ENCODE assay signal across 13 cellular contexts in the genomic region with DNA sequence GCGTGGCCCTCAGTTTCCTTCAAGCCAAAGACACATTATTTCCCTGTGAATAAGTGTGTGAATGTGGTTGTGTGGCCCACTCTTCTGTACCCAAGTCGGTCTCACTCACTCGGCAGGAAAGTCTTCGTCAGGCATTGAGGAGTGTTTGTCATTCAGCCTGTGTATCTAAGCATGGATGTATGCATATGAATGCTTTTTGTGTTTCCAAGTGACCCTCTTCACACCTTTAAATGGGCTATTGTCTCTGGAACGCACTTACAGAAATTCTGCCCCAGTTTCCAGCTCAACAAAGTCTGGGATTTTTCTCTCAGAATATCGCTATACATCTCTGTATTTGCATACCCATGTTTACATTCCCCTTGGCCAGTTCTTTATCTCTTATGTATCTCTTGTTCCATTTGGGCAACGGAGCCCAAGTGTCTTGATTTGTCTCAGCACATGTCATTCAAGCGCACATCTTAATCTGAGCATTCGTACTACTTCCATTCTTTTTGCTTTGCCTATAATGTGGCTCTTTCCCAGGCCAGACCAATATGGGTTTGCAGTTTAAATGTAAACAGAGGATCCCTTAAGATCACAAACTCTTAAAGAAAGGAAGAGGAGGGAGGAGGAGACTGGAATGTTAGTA. TPM values are rescaled to one million over a fixed set of nuclear protein-coding genes. Genes with fewer than 3 reads are reported as not detected.
DNase-seq lines count a peak whose midpoint lies in the region; ATAC-seq and TF ChIP-seq lines count a peak whose summit lies in the region.
"Had no signal": no experiment of that assay in that cellular context is flagged by ENCODE, and none has a peak within 500 bp of the region (broad histone marks: within the 10 kb centered on the region; RNA-seq: fewer than 3 reads in every experiment).

No MANE protein-coding gene starts in this region.

- H3K4me1 Mint-ChIP-seq in activated T-cell treated with anti-CD3 and anti-CD28 coated beads, Interleukin-2, amount 50 U/mL, for 4 hours (ENCODE audit: low read depth), result peaks cover 38% of the 10 kb centered on the region
- peaks cover 36% of the 10 kb centered on the region for H3K4me1 Mint-ChIP-seq in glutamatergic neuron (ENCODE audit: low read depth, unreplicated experiment)

- no peaks in the 10 kb centered on the region for H3K9me3 Mint-ChIP-seq in activated T-cell treated with anti-CD3 and anti-CD28 coated beads, Interleukin-2, amount 50 U/mL, for 4 hours
- peaks cover 18% of the 10 kb centered on the region for H3K9me3 Mint-ChIP-seq in glutamatergic neuron (ENCODE audit: unreplicated experiment)

- peak overlapping the region; percentile 78 for H3K4me3 ChIP-seq in NT2/D1 (ENCODE audit: insufficient read length, low read depth)

- peak overlapping the region; percentile 77 for H3K9ac ChIP-seq in NT2/D1 (ENCODE audit: insufficient read length, low read depth)

- H3K4me3 Mint-ChIP-seq in activated T-cell treated with anti-CD3 and anti-CD28 coated beads, Interleukin-2, amount 50 U/mL, for 4 hours, result peak overlapping the region; percentile 71
- peak overlapping the region; percentile 84 for H3K4me3 Mint-ChIP-seq in glutamatergic neuron (ENCODE audit: unreplicated experiment)

- no peak for TF ChIP-seq CTCF in glutamatergic neuron (IDR thresholded peaks at IDR 0.05; ENCODE audit: partially characterized antibody, unreplicated experiment)

- H3K27me3 ChIP-seq in NT2/D1 (ENCODE audit: insufficient read depth, insufficient read length), result peaks cover 5% of the 10 kb centered on the region

- H3K4me1 ChIP-seq in NT2/D1 (ENCODE audit: insufficient read depth, insufficient read length), result peaks cover 4% of the 10 kb centered on the region

- peaks cover 3% of the 10 kb centered on the region for H3K36me3 Mint-ChIP-seq in activated T-cell treated with anti-CD3 and anti-CD28 coated beads, Interleukin-2, amount 50 U/mL, for 4 hours (ENCODE audit: insufficient read depth)
- H3K36me3 Mint-ChIP-seq in glutamatergic neuron (ENCODE audit: unreplicated experiment), result no peaks in the 10 kb centered on the region

- DNase-seq in activated T-cell treated with anti-CD3 and anti-CD28 coated beads, Interleukin-2, amount 50 U/mL, for 4 hours, result no peak
- no peak for DNase-seq in activated T-cell treated with anti-CD3 and anti-CD28 coated beads, Interleukin-2, amount 50 U/mL, for 48 hours
- DNase-seq in NT2/D1 (ENCODE audit: low read depth, low spot score) (no peak), glutamatergic neuron (no peak), retina (peak; percentile 9)
- DNase-seq: activated gamma-delta T cell treated with Interleukin-2 at 50 U/mL for 16 hours, NCI-H1436, NCI-H524, SIG-M5 had no signal

- H3K27ac Mint-ChIP-seq in glutamatergic neuron (ENCODE audit: unreplicated experiment), result peak overlapping the region; percentile 44

- H3K9me3 ChIP-seq in NT2/D1 (ENCODE audit: insufficient read depth, low read length), result no peaks in the 10 kb centered on the region
- H3K9me3 ChIP-seq: spleen had no signal

- no peaks in the 10 kb centered on the region for H3K36me3 ChIP-seq in NT2/D1 (ENCODE audit: insufficient read depth, insufficient read length, low read length)
- H3K36me3 ChIP-seq: spleen had no signal

- no peak for ATAC-seq in activated T-cell treated with anti-CD3 and anti-CD28 coated beads, Interleukin-2, amount 50 U/mL, for 4 hours
- ATAC-seq in HG02870 (IDR thresholded peaks at IDR 0.05; ENCODE audit: unreplicated experiment) (no peak), GM21390 (IDR thresholded peaks at IDR 0.05; ENCODE audit: unreplicated experiment) (no peak)
- ATAC-seq in activated CD4-positive, CD25-positive, alpha-beta regulatory T cell treated with anti-CD3 and anti-CD28 coated beads, Interleukin-2, amount 50 U/mL, for 24 hours, result no peak

- no peaks in the 10 kb centered on the region for H3K27me3 Mint-ChIP-seq in activated T-cell treated with anti-CD3 and anti-CD28 coated beads, Interleukin-2, amount 50 U/mL, for 4 hours (ENCODE audit: low read depth)
- peaks cover 17% of the 10 kb centered on the region for H3K27me3 Mint-ChIP-seq in glutamatergic neuron (ENCODE audit: unreplicated experiment)

RNA-seq across cellular contexts. Expression of gene BCOR, which starts 4.8 kb away (rescaled TPM):
- total RNA-seq in activated T-cell treated with anti-CD3 and anti-CD28 coated beads, Interleukin-2, amount 50 U/mL, for 4 hours, result 10 to 100 TPM; 53.4 to 58.5 (median 54.5) TPM
- 59.0 TPM for total RNA-seq in glutamatergic neuron (ENCODE audit: unreplicated experiment)
